8 cellular contexts compared by ENCODE assay signal in genomic region chr2:152407204-152407721, GRCh38.
DNase-seq lines count a peak whose midpoint lies in the region; ATAC-seq and TF ChIP-seq lines count a peak whose summit lies in the region.

No MANE protein-coding gene starts in this region.

- peak in 1 of 2 donors; percentile 52 for TF ChIP-seq POLR2A in gastrocnemius medialis (IDR thresholded peaks at IDR 0.05)

- no peaks in the 10 kb centered on the region for H3K27me3 ChIP-seq in gastrocnemius medialis

- peaks cover 91 to 94% of the 10 kb centered on the region in 2 donors for H3K4me1 ChIP-seq in gastrocnemius medialis

- peak overlapping the region; percentile 38 for H3K4me3 Mint-ChIP-seq in activated naive CD8-positive, alpha-beta T cell treated with anti-CD3 and anti-CD28 coated beads for 36 hours

- no peaks in the 10 kb centered on the region for H3K9me3 ChIP-seq in gastrocnemius medialis

- H3K36me3 Mint-ChIP-seq in activated naive CD8-positive, alpha-beta T cell treated with anti-CD3 and anti-CD28 coated beads for 36 hours, result no peaks in the 10 kb centered on the region

- in situ Hi-C loops in gastrocnemius medialis (cut with MboI; ENCODE audit: low sequenced_read_pairs in 4 of 4), result no loop called here

- no peaks in the 10 kb centered on the region for H3K36me3 ChIP-seq in gastrocnemius medialis

- DNase-seq in ELR (ENCODE audit: low read depth), result peak; percentile 75
- no peak for DNase-seq in activated naive CD8-positive, alpha-beta T cell treated with anti-CD3 and anti-CD28 coated beads for 36 hours
- DNase-seq in hepatic stellate cell (ENCODE audit: low spot score), result peak; percentile 48
- DNase-seq in gastrocnemius medialis, result peak; percentile 55
- no peak for DNase-seq in inferior parietal cortex (ENCODE audit: extremely low spot score)
- no peak for DNase-seq in NCI-H510A (lab: John Stamatoyannopoulos, UW)

- H3K4me1 Mint-ChIP-seq in activated naive CD8-positive, alpha-beta T cell treated with anti-CD3 and anti-CD28 coated beads for 36 hours, result no peaks in the 10 kb centered on the region

- intact Hi-C loops in gastrocnemius medialis (cut with DNase I; ENCODE audit: low total_unique reads), result loop anchor here (1.0 to 5.0 kb wide), 3 partner anchors 68 to 310 kb away; partner anchors contain the start of gene PRPF40A

- no peak for TF ChIP-seq CTCF in gastrocnemius medialis (IDR thresholded peaks at IDR 0.05 in 4 of 5, conservative IDR thresholded peaks at IDR 0.05 in 1 of 5)

- peaks cover 27% of the 10 kb centered on the region for H3K27me3 Mint-ChIP-seq in activated naive CD8-positive, alpha-beta T cell treated with anti-CD3 and anti-CD28 coated beads for 36 hours

- no peaks in the 10 kb centered on the region for H3K9me3 Mint-ChIP-seq in activated naive CD8-positive, alpha-beta T cell treated with anti-CD3 and anti-CD28 coated beads for 36 hours

- H3K27ac ChIP-seq in gastrocnemius medialis, result peak overlapping the region; percentile 71 to 86 (median 80)

- peak overlapping the region; percentile 28 for H3K27ac Mint-ChIP-seq in activated naive CD8-positive, alpha-beta T cell treated with anti-CD3 and anti-CD28 coated beads for 36 hours

- ATAC-seq in GM21360 (IDR thresholded peaks at IDR 0.05; ENCODE audit: unreplicated experiment) (peak; percentile 79), HG03520 (IDR thresholded peaks at IDR 0.05; ENCODE audit: unreplicated experiment) (peak; percentile 82), gastrocnemius medialis (peak in 1 of 2 donors; percentile 44)

- H3K4me3 ChIP-seq in gastrocnemius medialis, result peak overlapping the region; percentile 14 to 40 (median 24)

Comparison
In these comparisons a context has a peak if more than half of its experiments do, and no peak if none do; other contexts are left out.
1. DNase-seq: peak in ELR (single experiment), hepatic stellate cell (single experiment) and gastrocnemius medialis (2 of 2); none in activated naive CD8-positive, alpha-beta T cell treated with anti-CD3 and anti-CD28 coated beads for 36 hours (single experiment), inferior parietal cortex (single experiment) and NCI-H510A (single experiment).